ENCODE assay signal across 9 cellular contexts in genomic region chr3:83934208-83935150, GRCh38.
DNase-seq lines count a peak whose midpoint lies in the region; ATAC-seq and TF ChIP-seq lines count a peak whose summit lies in the region.
"Had no signal": no experiment of that assay in that cellular context is flagged by ENCODE, and none has a peak within 500 bp of the region (broad histone marks: within the 10 kb centered on the region; RNA-seq: fewer than 3 reads in every experiment).

No MANE protein-coding gene starts in this region.

- no peak for TF ChIP-seq RAD21 in SK-N-SH (IDR thresholded peaks at IDR 0.05; ENCODE audit: low read length)

- no peak for ATAC-seq in GM21381 (IDR thresholded peaks at IDR 0.05; ENCODE audit: unreplicated experiment)
- ATAC-seq: activated CD4-positive, CD25-positive, alpha-beta regulatory T cell treated with anti-CD3 and anti-CD28 coated beads, Interleukin-2, amount 50 U/mL, for 24 hours had no signal

- WGBS in SK-N-SH (ENCODE audit: low lambda C conversion rate): 17% methylated on average over 5 of the region's 5 CpGs
- 69% methylated on average over 5 of the region's 5 CpGs for WGBS in hepatocyte (ENCODE audit: low lambda C conversion rate, missing lambda C conversion rate)

- CTCF ChIA-PET in SK-N-SH (lab: Yijun Ruan, JAX): no interaction called here

- H3K27ac ChIP-seq in SK-N-SH (ENCODE audit: low read depth in 2 of 2, low read length in 1 of 2): peak overlapping the region; percentile 58 to 60; a peak in 3 of 4 replicates
- peak overlapping the region; percentile 54 for H3K27ac ChIP-seq in hepatocyte

- H3K9ac ChIP-seq in SK-N-SH: peak overlapping the region; percentile 13; the same call in 1 of the 2 replicates

- no peaks in the 10 kb centered on the region for H3K9me2 ChIP-seq in SK-N-SH
- no peaks in the 10 kb centered on the region for H3K9me2 ChIP-seq in hepatocyte (replicated peaks; ENCODE audit: insufficient read depth)

- no peaks in the 10 kb centered on the region for H3F3A ChIP-seq in SK-N-SH (replicated peaks; ENCODE audit: insufficient read depth)

- H3K36me3 ChIP-seq in SK-N-SH (replicated peaks in 1 of 2; ENCODE audit: control insufficient read depth in 1 of 2, insufficient read depth in 2 of 2, low read length in 1 of 2): no peaks in the 10 kb centered on the region
- no peaks in the 10 kb centered on the region for H3K36me3 ChIP-seq in hepatocyte (replicated peaks; ENCODE audit: insufficient read depth, low read depth)

- H3K4me3 ChIP-seq in SK-N-SH (ENCODE audit: low read depth in 2 of 2, low read length in 1 of 2) (no peak overlapping the region), hepatocyte (no peak overlapping the region)

- H3K9me3 ChIP-seq in SK-N-SH (no peaks in the 10 kb centered on the region), hepatocyte (ENCODE audit: low read depth) (peaks cover 3% of the 10 kb centered on the region)

- H3K4me2 ChIP-seq in SK-N-SH (no peak overlapping the region), hepatocyte (no peak overlapping the region)

- peaks cover 0 to 6% of the 10 kb centered on the region in 2 experiments; a peak in 1 of 4 replicates for H3K4me1 ChIP-seq in SK-N-SH (ENCODE audit: control insufficient read depth in 1 of 2, insufficient read depth in 2 of 2, low read depth in 1 of 2, low read length in 1 of 2)
- H3K4me1 ChIP-seq in hepatocyte (ENCODE audit: insufficient read depth): no peaks in the 10 kb centered on the region

- peak; percentile 78 for DNase-seq in GF-D8 (lab: John Stamatoyannopoulos, UW)
- DNase-seq in HT1080 (ENCODE audit: low read depth): peak; percentile 90
- DNase-seq in SK-N-SH: no peak
- no peak for DNase-seq in hepatocyte (ENCODE audit: low spot score)
- no peak for DNase-seq in activated T-cell treated with anti-CD3 and anti-CD28 coated beads, Interleukin-2, amount 50 U/mL, for 1 hour
- DNase-seq in cerebellum (ENCODE audit: low spot score): no peak
- DNase-seq in central memory CD4-positive, alpha-beta T cell: no peak

- H3K79me2 ChIP-seq in SK-N-SH (ENCODE audit: insufficient read depth): no peaks in the 10 kb centered on the region
- H3K79me2 ChIP-seq in hepatocyte: no peaks in the 10 kb centered on the region

- TF ChIP-seq EP300 in SK-N-SH (IDR thresholded peaks at IDR 0.05; ENCODE audit: borderline replicate concordance in 1 of 2, low read depth in 1 of 2, low read length in 1 of 2): no peak

- H4K20me1 ChIP-seq in SK-N-SH (ENCODE audit: insufficient read depth): no peaks in the 10 kb centered on the region
- no peaks in the 10 kb centered on the region for H4K20me1 ChIP-seq in hepatocyte (ENCODE audit: insufficient read depth, poor library complexity, severe bottlenecking)

- H3K27me3 ChIP-seq in SK-N-SH (ENCODE audit: insufficient read depth) (no peaks in the 10 kb centered on the region), hepatocyte (no peaks in the 10 kb centered on the region)

- H2AFZ ChIP-seq in SK-N-SH (ENCODE audit: low read depth) (peak overlapping the region; percentile 75), hepatocyte (peak overlapping the region; percentile 20)

- TF ChIP-seq CTCF in SK-N-SH (IDR thresholded peaks at IDR 0.05) (no peak), hepatocyte (IDR thresholded peaks at IDR 0.05; ENCODE audit: poor library complexity) (no peak)

- POLR2A ChIA-PET in SK-N-SH (lab: Yijun Ruan, JAX): no interaction called here

TF ChIP-seq in SK-N-SH, 30 proteins besides CTCF, POLR2A, EP300 and RAD21:
- TF ChIP-seq YY1 (IDR thresholded peaks at IDR 0.05; ENCODE audit: low read depth) (no peak), MEF2A (IDR thresholded peaks at IDR 0.05; ENCODE audit: borderline replicate concordance, low read depth) (no peak), MAX (IDR thresholded peaks at IDR 0.05; ENCODE audit: low read depth) (0 out of 2 replicates have a peak, but pooled peaks have one; percentile 47), ELF1 (IDR thresholded peaks at IDR 0.05) (no peak), CHD2 (IDR thresholded peaks at IDR 0.05; ENCODE audit: low read length, partially characterized antibody) (no peak), RXRA (IDR thresholded peaks at IDR 0.05; ENCODE audit: borderline replicate concordance, low read depth) (no peak), TCF12 (IDR thresholded peaks at IDR 0.05) (no peak)
- TF ChIP-seq, protein P1, sequence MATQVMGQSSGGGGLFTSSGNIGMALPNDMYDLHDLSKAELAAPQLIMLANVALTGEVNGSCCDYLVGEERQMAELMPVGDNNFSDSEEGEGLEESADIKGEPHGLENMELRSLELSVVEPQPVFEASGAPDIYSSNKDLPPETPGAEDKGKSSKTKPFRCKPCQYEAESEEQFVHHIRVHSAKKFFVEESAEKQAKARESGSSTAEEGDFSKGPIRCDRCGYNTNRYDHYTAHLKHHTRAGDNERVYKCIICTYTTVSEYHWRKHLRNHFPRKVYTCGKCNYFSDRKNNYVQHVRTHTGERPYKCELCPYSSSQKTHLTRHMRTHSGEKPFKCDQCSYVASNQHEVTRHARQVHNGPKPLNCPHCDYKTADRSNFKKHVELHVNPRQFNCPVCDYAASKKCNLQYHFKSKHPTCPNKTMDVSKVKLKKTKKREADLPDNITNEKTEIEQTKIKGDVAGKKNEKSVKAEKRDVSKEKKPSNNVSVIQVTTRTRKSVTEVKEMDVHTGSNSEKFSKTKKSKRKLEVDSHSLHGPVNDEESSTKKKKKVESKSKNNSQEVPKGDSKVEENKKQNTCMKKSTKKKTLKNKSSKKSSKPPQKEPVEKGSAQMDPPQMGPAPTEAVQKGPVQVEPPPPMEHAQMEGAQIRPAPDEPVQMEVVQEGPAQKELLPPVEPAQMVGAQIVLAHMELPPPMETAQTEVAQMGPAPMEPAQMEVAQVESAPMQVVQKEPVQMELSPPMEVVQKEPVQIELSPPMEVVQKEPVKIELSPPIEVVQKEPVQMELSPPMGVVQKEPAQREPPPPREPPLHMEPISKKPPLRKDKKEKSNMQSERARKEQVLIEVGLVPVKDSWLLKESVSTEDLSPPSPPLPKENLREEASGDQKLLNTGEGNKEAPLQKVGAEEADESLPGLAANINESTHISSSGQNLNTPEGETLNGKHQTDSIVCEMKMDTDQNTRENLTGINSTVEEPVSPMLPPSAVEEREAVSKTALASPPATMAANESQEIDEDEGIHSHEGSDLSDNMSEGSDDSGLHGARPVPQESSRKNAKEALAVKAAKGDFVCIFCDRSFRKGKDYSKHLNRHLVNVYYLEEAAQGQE (IDR thresholded peaks at IDR 0.05; ENCODE audit: low read depth, low read length): no peak
TF ChIP-seq in SK-N-SH: peak in this region for 1.

Comparison
In these comparisons a context has a peak if more than half of its experiments do, and no peak if none do; other contexts are left out.
1. DNase-seq: peak in GF-D8 (single experiment) and HT1080 (single experiment); none in SK-N-SH (single experiment), hepatocyte (single experiment), activated T-cell treated with anti-CD3 and anti-CD28 coated beads, Interleukin-2, amount 50 U/mL, for 1 hour (single experiment), cerebellum (single experiment) and central memory CD4-positive, alpha-beta T cell (single experiment).